Comparison of ENCODE assay signal across 8 cellular contexts in genomic region chr2:8543412-8544167, GRCh38.
DNase-seq lines count a peak whose midpoint lies in the region; ATAC-seq, FAIRE-seq and TF ChIP-seq lines count a peak whose summit lies in the region.

No MANE protein-coding gene starts in this region.

- TF ChIP-seq CTCF in AG04449 (IDR thresholded peaks at IDR 0.05; ENCODE audit: insufficient read depth, low read length, missing control alignments) = no peak

- CTCF ChIA-PET in AG04449 (lab: Yijun Ruan, JAX) = interaction anchor here (1.1 to 3.7 kb wide), 4 partner anchors 10 to 22 kb away, joined by 3 to 14 read pairs (median 5); no protein-coding TSS in a partner anchor

- peak; percentile 49 for DNase-seq in AG04449 (ENCODE audit: low read depth, low spot score)
- peak; percentile 90 for DNase-seq in RCC 7860 (ENCODE audit: low spot score)
- DNase-seq in activated naive CD4-positive, alpha-beta T cell treated with Interleukin-2 at 50 U/mL for 16 hours = peak; percentile 84
- DNase-seq in iris pigment epithelial cell (ENCODE audit: low read depth) = peak; percentile 74
- DNase-seq in stimulated activated CD4-positive, alpha-beta T cell treated with anti-CD3 and anti-CD28 coated beads, TNF-alpha, amount 100 ng/mL, for 4 hours (ENCODE audit: low read depth in 3 of 3) = peak in 2 of 3 experiments; percentile 16 to 50
- no peak for DNase-seq in 8988T

- POLR2A ChIA-PET in AG04449 (lab: Yijun Ruan, JAX) = interaction anchor here (2.7 kb wide), 1 partner anchor 138 kb away, joined by 45 read pairs; the partner anchor contains the start of gene ID2

- FAIRE-seq in RCC 7860 (lab: Jason Lieb, UNC) = peak; percentile 88

- ATAC-seq in GM18870 (IDR thresholded peaks at IDR 0.05; ENCODE audit: unreplicated experiment) (peak; percentile 78), HG03060 (IDR thresholded peaks at IDR 0.05; ENCODE audit: low read depth, unreplicated experiment) (peak; percentile 66)

- no peak overlapping the region for H3K4me3 ChIP-seq in AG04449 (ENCODE audit: low read depth, low read length)
